Comparison of ENCODE assay signal across 18 cellular contexts in genomic region chr22:46138058-46138797, GRCh38.
"Had no signal": no experiment of that assay in that cellular context is flagged by ENCODE, and none has a peak within 500 bp of the region (broad histone marks: within the 10 kb centered on the region; RNA-seq: fewer than 3 reads in every experiment).

No MANE protein-coding gene starts in this region.

- DNase-seq: activated CD4-positive, alpha-beta T cell treated with anti-CD3 and anti-CD28 coated beads, Interleukin-2, amount 10 ng/mL, durations not matched to agents 7 days and 5 days; activated CD8-positive, alpha-beta T cell treated with anti-CD3 and anti-CD28 coated beads, Interleukin-2, amount 10 ng/mL, durations not matched to agents 7 days and 5 days; activated T-cell treated with anti-CD3 and anti-CD28 coated beads, Interleukin-2, amount 50 U/mL, for 24 hours; dorsolateral prefrontal cortex; foreskin fibroblast; hippocampal formation; mesenchymal stem cell; naive thymus-derived CD8-positive, alpha-beta T cell; stimulated activated CD4-positive, alpha-beta T cell treated with anti-CD3 and anti-CD28 coated beads, Interleukin-2, amount 100 ng/mL, for 48 hours; stimulated activated naive CD8-positive, alpha-beta T cell treated with anti-CD3 and anti-CD28 coated beads, Interleukin-15, amount 100 ng/mL, for 72 hours; trophoblast cell had no signal

- H3K27me3 Mint-ChIP-seq: activated CD4-positive, alpha-beta T cell treated with anti-CD3 and anti-CD28 coated beads, Interleukin-2, amount 10 ng/mL, durations not matched to agents 7 days and 5 days; activated naive CD4-positive, alpha-beta T cell treated with anti-CD3 and anti-CD28 coated beads, Interleukin-2, amount 50 U/mL, for 24 hours; activated T-cell treated with anti-CD3 and anti-CD28 coated beads, Interleukin-2, amount 50 U/mL, for 24 hours; naive thymus-derived CD8-positive, alpha-beta T cell; stimulated activated naive CD8-positive, alpha-beta T cell treated with anti-CD3 and anti-CD28 coated beads, Interleukin-15, amount 100 ng/mL, for 72 hours had no signal

- H3K36me3 Mint-ChIP-seq: activated naive CD4-positive, alpha-beta T cell treated with anti-CD3 and anti-CD28 coated beads, Interleukin-2, amount 50 U/mL, for 24 hours; naive thymus-derived CD8-positive, alpha-beta T cell had no signal

- H3K36me3 ChIP-seq: ascending aorta, breast epithelium, left lung, neutrophil, vagina had no signal

- H3K9me3 ChIP-seq: ascending aorta, breast epithelium, left lung, neutrophil, vagina had no signal

- H3K27ac ChIP-seq: epithelial cell of prostate, left lung, neutrophil had no signal

- ATAC-seq: activated CD8-positive, alpha-beta T cell treated with anti-CD3 and anti-CD28 coated beads, Interleukin-2, amount 10 ng/mL, durations not matched to agents 7 days and 5 days; left lung; naive thymus-derived CD8-positive, alpha-beta T cell; stimulated activated naive CD8-positive, alpha-beta T cell treated with anti-CD3 and anti-CD28 coated beads, Interleukin-15, amount 100 ng/mL, for 72 hours had no signal

- H3K4me3 Mint-ChIP-seq: activated CD4-positive, alpha-beta T cell treated with anti-CD3 and anti-CD28 coated beads, Interleukin-2, amount 10 ng/mL, durations not matched to agents 7 days and 5 days; activated CD8-positive, alpha-beta T cell treated with anti-CD3 and anti-CD28 coated beads, Interleukin-2, amount 10 ng/mL, durations not matched to agents 7 days and 5 days; activated naive CD4-positive, alpha-beta T cell treated with anti-CD3 and anti-CD28 coated beads, Interleukin-2, amount 50 U/mL, for 24 hours; activated T-cell treated with anti-CD3 and anti-CD28 coated beads, Interleukin-2, amount 50 U/mL, for 24 hours; naive thymus-derived CD8-positive, alpha-beta T cell; stimulated activated naive CD8-positive, alpha-beta T cell treated with anti-CD3 and anti-CD28 coated beads, Interleukin-15, amount 100 ng/mL, for 72 hours had no signal

- H3K9me3 Mint-ChIP-seq: activated CD4-positive, alpha-beta T cell treated with anti-CD3 and anti-CD28 coated beads, Interleukin-2, amount 10 ng/mL, durations not matched to agents 7 days and 5 days; activated naive CD4-positive, alpha-beta T cell treated with anti-CD3 and anti-CD28 coated beads, Interleukin-2, amount 50 U/mL, for 24 hours; activated T-cell treated with anti-CD3 and anti-CD28 coated beads, Interleukin-2, amount 50 U/mL, for 24 hours; naive thymus-derived CD8-positive, alpha-beta T cell; stimulated activated naive CD8-positive, alpha-beta T cell treated with anti-CD3 and anti-CD28 coated beads, Interleukin-15, amount 100 ng/mL, for 72 hours had no signal

- H3K27me3 ChIP-seq: ascending aorta, breast epithelium, dorsolateral prefrontal cortex, left lung, vagina had no signal

- H3K4me3 ChIP-seq: ascending aorta, breast epithelium, dorsolateral prefrontal cortex, left lung, vagina had no signal

- H3K4me1 ChIP-seq: breast epithelium, left lung had no signal

- H3K4me1 Mint-ChIP-seq: activated CD4-positive, alpha-beta T cell treated with anti-CD3 and anti-CD28 coated beads, Interleukin-2, amount 10 ng/mL, durations not matched to agents 7 days and 5 days; activated naive CD4-positive, alpha-beta T cell treated with anti-CD3 and anti-CD28 coated beads, Interleukin-2, amount 50 U/mL, for 24 hours; stimulated activated naive CD8-positive, alpha-beta T cell treated with anti-CD3 and anti-CD28 coated beads, Interleukin-15, amount 100 ng/mL, for 72 hours had no signal

- H3K27ac Mint-ChIP-seq: activated CD4-positive, alpha-beta T cell treated with anti-CD3 and anti-CD28 coated beads, Interleukin-2, amount 10 ng/mL, durations not matched to agents 7 days and 5 days; activated CD8-positive, alpha-beta T cell treated with anti-CD3 and anti-CD28 coated beads, Interleukin-2, amount 10 ng/mL, durations not matched to agents 7 days and 5 days; activated naive CD4-positive, alpha-beta T cell treated with anti-CD3 and anti-CD28 coated beads, Interleukin-2, amount 50 U/mL, for 24 hours; activated T-cell treated with anti-CD3 and anti-CD28 coated beads, Interleukin-2, amount 50 U/mL, for 24 hours had no signal
